ENCODE assay signal across 2 cellular contexts in the genomic region with DNA sequence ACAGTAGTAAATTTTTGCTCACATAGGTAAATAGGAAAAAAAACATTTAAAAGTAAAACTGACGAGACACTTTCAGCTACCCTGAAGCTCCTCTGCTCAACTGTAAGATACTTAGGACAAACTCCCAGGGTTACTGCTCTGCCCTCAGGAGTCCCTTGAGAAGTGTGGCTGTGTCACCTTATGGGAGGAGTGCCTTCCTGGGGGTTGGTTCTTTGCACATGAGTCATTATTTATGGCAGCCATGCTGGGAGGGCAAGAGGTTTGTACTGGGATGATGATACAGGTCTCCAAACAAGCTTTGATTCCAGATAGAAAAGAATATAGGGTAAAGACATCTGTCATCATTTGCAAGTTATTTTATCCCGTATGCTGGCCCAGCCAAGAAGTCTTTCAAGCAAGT.
TF ChIP-seq lines count a peak whose summit lies in the region.

No MANE protein-coding gene starts in this region.

TF ChIP-seq in SK-N-SH, 30 proteins besides CTCF, POLR2A, EP300 and RAD21:
- peak; percentile 32; the same call in 1 of the 2 replicates for TF ChIP-seq FOSL2 (IDR thresholded peaks at IDR 0.05; ENCODE audit: borderline replicate concordance, low read depth)
- no peak for TF ChIP-seq EZH2phosphoT487 (IDR thresholded peaks at IDR 0.05; ENCODE audit: borderline replicate concordance, low read depth)
- TF ChIP-seq JUND (IDR thresholded peaks at IDR 0.05), result peak; percentile 33; the same call in 1 of the 2 replicates
TF ChIP-seq in SK-N-SH: peak in this region for 2.

TF ChIP-seq in SK-N-SH treated with all-trans-retinoic acid at 6 μM for 48 hours, 23 proteins besides CTCF, POLR2A, EP300 and RAD21:
- TF ChIP-seq ZC3H10 (CRISPR knock-in tag; IDR thresholded peaks at IDR 0.05), result no peak
- no peak for TF ChIP-seq BACH2 (CRISPR knock-in tag; IDR thresholded peaks at IDR 0.05; ENCODE audit: borderline replicate concordance)
- TF ChIP-seq, protein P1, sequence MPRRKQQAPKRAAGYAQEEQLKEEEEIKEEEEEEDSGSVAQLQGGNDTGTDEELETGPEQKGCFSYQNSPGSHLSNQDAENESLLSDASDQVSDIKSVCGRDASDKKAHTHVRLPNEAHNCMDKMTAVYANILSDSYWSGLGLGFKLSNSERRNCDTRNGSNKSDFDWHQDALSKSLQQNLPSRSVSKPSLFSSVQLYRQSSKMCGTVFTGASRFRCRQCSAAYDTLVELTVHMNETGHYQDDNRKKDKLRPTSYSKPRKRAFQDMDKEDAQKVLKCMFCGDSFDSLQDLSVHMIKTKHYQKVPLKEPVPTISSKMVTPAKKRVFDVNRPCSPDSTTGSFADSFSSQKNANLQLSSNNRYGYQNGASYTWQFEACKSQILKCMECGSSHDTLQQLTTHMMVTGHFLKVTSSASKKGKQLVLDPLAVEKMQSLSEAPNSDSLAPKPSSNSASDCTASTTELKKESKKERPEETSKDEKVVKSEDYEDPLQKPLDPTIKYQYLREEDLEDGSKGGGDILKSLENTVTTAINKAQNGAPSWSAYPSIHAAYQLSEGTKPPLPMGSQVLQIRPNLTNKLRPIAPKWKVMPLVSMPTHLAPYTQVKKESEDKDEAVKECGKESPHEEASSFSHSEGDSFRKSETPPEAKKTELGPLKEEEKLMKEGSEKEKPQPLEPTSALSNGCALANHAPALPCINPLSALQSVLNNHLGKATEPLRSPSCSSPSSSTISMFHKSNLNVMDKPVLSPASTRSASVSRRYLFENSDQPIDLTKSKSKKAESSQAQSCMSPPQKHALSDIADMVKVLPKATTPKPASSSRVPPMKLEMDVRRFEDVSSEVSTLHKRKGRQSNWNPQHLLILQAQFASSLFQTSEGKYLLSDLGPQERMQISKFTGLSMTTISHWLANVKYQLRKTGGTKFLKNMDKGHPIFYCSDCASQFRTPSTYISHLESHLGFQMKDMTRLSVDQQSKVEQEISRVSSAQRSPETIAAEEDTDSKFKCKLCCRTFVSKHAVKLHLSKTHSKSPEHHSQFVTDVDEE (CRISPR knock-in tag; IDR thresholded peaks at IDR 0.05), result no peak
- TF ChIP-seq, protein P2, sequence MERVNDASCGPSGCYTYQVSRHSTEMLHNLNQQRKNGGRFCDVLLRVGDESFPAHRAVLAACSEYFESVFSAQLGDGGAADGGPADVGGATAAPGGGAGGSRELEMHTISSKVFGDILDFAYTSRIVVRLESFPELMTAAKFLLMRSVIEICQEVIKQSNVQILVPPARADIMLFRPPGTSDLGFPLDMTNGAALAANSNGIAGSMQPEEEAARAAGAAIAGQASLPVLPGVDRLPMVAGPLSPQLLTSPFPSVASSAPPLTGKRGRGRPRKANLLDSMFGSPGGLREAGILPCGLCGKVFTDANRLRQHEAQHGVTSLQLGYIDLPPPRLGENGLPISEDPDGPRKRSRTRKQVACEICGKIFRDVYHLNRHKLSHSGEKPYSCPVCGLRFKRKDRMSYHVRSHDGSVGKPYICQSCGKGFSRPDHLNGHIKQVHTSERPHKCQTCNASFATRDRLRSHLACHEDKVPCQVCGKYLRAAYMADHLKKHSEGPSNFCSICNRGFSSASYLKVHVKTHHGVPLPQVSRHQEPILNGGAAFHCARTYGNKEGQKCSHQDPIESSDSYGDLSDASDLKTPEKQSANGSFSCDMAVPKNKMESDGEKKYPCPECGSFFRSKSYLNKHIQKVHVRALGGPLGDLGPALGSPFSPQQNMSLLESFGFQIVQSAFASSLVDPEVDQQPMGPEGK (CRISPR knock-in tag; IDR thresholded peaks at IDR 0.05; ENCODE audit: borderline replicate concordance), result no peak
- no peak for TF ChIP-seq CSDC2 (CRISPR knock-in tag; IDR thresholded peaks at IDR 0.05)
- TF ChIP-seq, protein P3, sequence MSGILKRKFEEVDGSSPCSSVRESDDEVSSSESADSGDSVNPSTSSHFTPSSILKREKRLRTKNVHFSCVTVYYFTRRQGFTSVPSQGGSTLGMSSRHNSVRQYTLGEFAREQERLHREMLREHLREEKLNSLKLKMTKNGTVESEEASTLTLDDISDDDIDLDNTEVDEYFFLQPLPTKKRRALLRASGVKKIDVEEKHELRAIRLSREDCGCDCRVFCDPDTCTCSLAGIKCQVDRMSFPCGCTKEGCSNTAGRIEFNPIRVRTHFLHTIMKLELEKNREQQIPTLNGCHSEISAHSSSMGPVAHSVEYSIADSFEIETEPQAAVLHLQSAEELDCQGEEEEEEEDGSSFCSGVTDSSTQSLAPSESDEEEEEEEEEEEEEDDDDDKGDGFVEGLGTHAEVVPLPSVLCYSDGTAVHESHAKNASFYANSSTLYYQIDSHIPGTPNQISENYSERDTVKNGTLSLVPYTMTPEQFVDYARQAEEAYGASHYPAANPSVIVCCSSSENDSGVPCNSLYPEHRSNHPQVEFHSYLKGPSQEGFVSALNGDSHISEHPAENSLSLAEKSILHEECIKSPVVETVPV (CRISPR knock-in tag; IDR thresholded peaks at IDR 0.05), result no peak
- TF ChIP-seq GLIS3 (CRISPR knock-in tag; IDR thresholded peaks at IDR 0.05), result no peak
- TF ChIP-seq ARNTL (CRISPR knock-in tag; IDR thresholded peaks at IDR 0.05; ENCODE audit: borderline replicate concordance, low read depth), result no peak
- TF ChIP-seq, protein P4, sequence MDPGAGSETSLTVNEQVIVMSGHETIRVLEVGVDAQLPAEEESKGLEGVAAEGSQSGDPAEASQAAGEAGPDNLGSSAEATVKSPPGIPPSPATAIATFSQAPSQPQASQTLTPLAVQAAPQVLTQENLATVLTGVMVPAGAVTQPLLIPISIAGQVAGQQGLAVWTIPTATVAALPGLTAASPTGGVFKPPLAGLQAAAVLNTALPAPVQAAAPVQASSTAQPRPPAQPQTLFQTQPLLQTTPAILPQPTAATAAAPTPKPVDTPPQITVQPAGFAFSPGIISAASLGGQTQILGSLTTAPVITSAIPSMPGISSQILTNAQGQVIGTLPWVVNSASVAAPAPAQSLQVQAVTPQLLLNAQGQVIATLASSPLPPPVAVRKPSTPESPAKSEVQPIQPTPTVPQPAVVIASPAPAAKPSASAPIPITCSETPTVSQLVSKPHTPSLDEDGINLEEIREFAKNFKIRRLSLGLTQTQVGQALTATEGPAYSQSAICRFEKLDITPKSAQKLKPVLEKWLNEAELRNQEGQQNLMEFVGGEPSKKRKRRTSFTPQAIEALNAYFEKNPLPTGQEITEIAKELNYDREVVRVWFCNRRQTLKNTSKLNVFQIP (CRISPR knock-in tag; IDR thresholded peaks at IDR 0.05; ENCODE audit: borderline replicate concordance, low read depth), result no peak
- TF ChIP-seq ZNF70 (CRISPR knock-in tag; IDR thresholded peaks at IDR 0.05), result no peak
- no peak for TF ChIP-seq TCF4 (CRISPR knock-in tag; IDR thresholded peaks at IDR 0.05; ENCODE audit: borderline replicate concordance)
- no peak for TF ChIP-seq ZFP30 (CRISPR knock-in tag; IDR thresholded peaks at IDR 0.05)
- TF ChIP-seq ISL1 (CRISPR knock-in tag; IDR thresholded peaks at IDR 0.05), result no peak
- no peak for TF ChIP-seq ZNF565 (CRISPR knock-in tag; conservative IDR thresholded peaks at IDR 0.05; ENCODE audit: low read depth)
- TF ChIP-seq PPARA (CRISPR knock-in tag; IDR thresholded peaks at IDR 0.05; ENCODE audit: borderline replicate concordance), result no peak
- no peak for TF ChIP-seq OSR1 (CRISPR knock-in tag; IDR thresholded peaks at IDR 0.05)
- TF ChIP-seq, protein P5, sequence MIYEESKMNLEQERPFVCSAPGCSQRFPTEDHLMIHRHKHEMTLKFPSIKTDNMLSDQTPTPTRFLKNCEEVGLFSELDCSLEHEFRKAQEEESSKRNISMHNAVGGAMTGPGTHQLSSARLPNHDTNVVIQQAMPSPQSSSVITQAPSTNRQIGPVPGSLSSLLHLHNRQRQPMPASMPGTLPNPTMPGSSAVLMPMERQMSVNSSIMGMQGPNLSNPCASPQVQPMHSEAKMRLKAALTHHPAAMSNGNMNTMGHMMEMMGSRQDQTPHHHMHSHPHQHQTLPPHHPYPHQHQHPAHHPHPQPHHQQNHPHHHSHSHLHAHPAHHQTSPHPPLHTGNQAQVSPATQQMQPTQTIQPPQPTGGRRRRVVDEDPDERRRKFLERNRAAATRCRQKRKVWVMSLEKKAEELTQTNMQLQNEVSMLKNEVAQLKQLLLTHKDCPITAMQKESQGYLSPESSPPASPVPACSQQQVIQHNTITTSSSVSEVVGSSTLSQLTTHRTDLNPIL (CRISPR knock-in tag; IDR thresholded peaks at IDR 0.05; ENCODE audit: low read depth), result no peak
- no peak for TF ChIP-seq SNAI2 (CRISPR knock-in tag; IDR thresholded peaks at IDR 0.05)
TF ChIP-seq in SK-N-SH treated with all-trans-retinoic acid at 6 μM for 48 hours: peak in this region for 0.
